ENCODE assay signal across 1 cellular context in genomic region chr3:153029350-153029749, GRCh38.
TF ChIP-seq lines count a peak whose summit lies in the region.

No MANE protein-coding gene starts in this region.

TF ChIP-seq in K562, 482 proteins besides CTCF, POLR2A, EP300 and RAD21 (continued from another document):
- no peak for TF ChIP-seq MAFF (IDR thresholded peaks at IDR 0.05; ENCODE audit: low read length)
- peak; percentile 95 for TF ChIP-seq NFIC (IDR thresholded peaks at IDR 0.05)
- TF ChIP-seq ZBTB7A (IDR thresholded peaks at IDR 0.05; ENCODE audit: borderline replicate concordance, control insufficient read depth, low read depth, low read length) = no peak
- TF ChIP-seq MIER1 (IDR thresholded peaks at IDR 0.05; ENCODE audit: low read depth) = no peak
- no peak for TF ChIP-seq RBM22 (IDR thresholded peaks at IDR 0.05; ENCODE audit: low read depth, low read length, poor library complexity, severe bottlenecking)
- TF ChIP-seq RFX7 (CRISPR knock-in tag; IDR thresholded peaks at IDR 0.05) = no peak
- TF ChIP-seq FOXK2 (conservative IDR thresholded peaks at IDR 0.05 in 1 of 2, IDR thresholded peaks at IDR 0.05 in 1 of 2; ENCODE audit: low read depth in 2 of 2) = 0 out of 4 replicates have a peak, but pooled peaks of 1 of the 2 experiments have one; percentile 16
- no peak for TF ChIP-seq BMI1 (IDR thresholded peaks at IDR 0.05; ENCODE audit: low read length)
- TF ChIP-seq RBM15 (IDR thresholded peaks at IDR 0.05; ENCODE audit: insufficient read depth, low read length) = no peak
- TF ChIP-seq ZBTB33 (CRISPR knock-in tag; IDR thresholded peaks at IDR 0.05) = no peak
- TF ChIP-seq GATAD2B (IDR thresholded peaks at IDR 0.05; ENCODE audit: borderline replicate concordance) = no peak
- no peak for TF ChIP-seq TGIF2 (CRISPR knock-in tag; IDR thresholded peaks at IDR 0.05)
- no peak for TF ChIP-seq SNIP1 (IDR thresholded peaks at IDR 0.05; ENCODE audit: low read depth)
- no peak for TF ChIP-seq ZNF253 (CRISPR knock-in tag; conservative IDR thresholded peaks at IDR 0.05)
- TF ChIP-seq TFAP4 (CRISPR knock-in tag; IDR thresholded peaks at IDR 0.05; ENCODE audit: borderline replicate concordance) = peak; percentile 70
- TF ChIP-seq PRDM10 (IDR thresholded peaks at IDR 0.05; ENCODE audit: partially characterized antibody) = peak; percentile 56
- TF ChIP-seq ESRRB (CRISPR knock-in tag; IDR thresholded peaks at IDR 0.05; ENCODE audit: borderline replicate concordance) = no peak
- TF ChIP-seq NCOR1 (IDR thresholded peaks at IDR 0.05) = peak; percentile 80
- TF ChIP-seq RUNX1 (IDR thresholded peaks at IDR 0.05; ENCODE audit: low read depth) = no peak
- no peak for TF ChIP-seq SOX6 (IDR thresholded peaks at IDR 0.05)
- no peak for TF ChIP-seq ZNF449 (CRISPR knock-in tag; IDR thresholded peaks at IDR 0.05)
- no peak for TF ChIP-seq ZNF143 (CRISPR knock-in tag; IDR thresholded peaks at IDR 0.05)
- TF ChIP-seq MTA2 (IDR thresholded peaks at IDR 0.05; ENCODE audit: low read depth) = peak; percentile 48
- no peak for TF ChIP-seq TAF1 (IDR thresholded peaks at IDR 0.05; ENCODE audit: control insufficient read depth, extremely low read depth, insufficient read depth, low read length, severe bottlenecking)
- peak in 1 of 2 experiments; percentile 35; a peak in 1 of 3 replicates for TF ChIP-seq CBX3 (IDR thresholded peaks at IDR 0.05; ENCODE audit: borderline replicate concordance in 1 of 2, low read length in 2 of 2)
- peak; percentile 35; the same call in 1 of the 2 replicates for TF ChIP-seq CREB1 (IDR thresholded peaks at IDR 0.05)
- no peak for TF ChIP-seq CREB1 (CRISPR knock-in tag; IDR thresholded peaks at IDR 0.05)
- no peak for TF ChIP-seq KLF10 (CRISPR knock-in tag; IDR thresholded peaks at IDR 0.05)
- 0 out of 2 replicates have a peak, but pooled peaks have one; percentile 15 for TF ChIP-seq TEAD2 (tag; IDR thresholded peaks at IDR 0.05)
- TF ChIP-seq DPF2 (IDR thresholded peaks at IDR 0.05) = peak; percentile 71
- TF ChIP-seq THAP7 (CRISPR knock-in tag; IDR thresholded peaks at IDR 0.05) = no peak
- no peak for TF ChIP-seq SIN3A (IDR thresholded peaks at IDR 0.05; ENCODE audit: borderline replicate concordance in 2 of 2, control insufficient read depth in 1 of 2, low read depth in 2 of 2, low read length in 2 of 2)
- 0 out of 4 replicates have a peak, but pooled peaks of 1 of the 2 experiments have one; percentile 9 for TF ChIP-seq KDM1A (IDR thresholded peaks at IDR 0.05)
- no peak for TF ChIP-seq CBX2 (IDR thresholded peaks at IDR 0.05; ENCODE audit: insufficient read depth, low read length, poor library complexity, severe bottlenecking)
- TF ChIP-seq ZBTB12 (CRISPR knock-in tag; IDR thresholded peaks at IDR 0.05) = no peak
- peak; percentile 94 for TF ChIP-seq CBFA2T3 (IDR thresholded peaks at IDR 0.05)
- TF ChIP-seq RBFOX2 (IDR thresholded peaks at IDR 0.05; ENCODE audit: low read depth, low read length) = no peak
- no peak for TF ChIP-seq FOXO4 (CRISPR knock-in tag; IDR thresholded peaks at IDR 0.05)
- TF ChIP-seq TAF9B (IDR thresholded peaks at IDR 0.05; ENCODE audit: partially characterized antibody) = peak; percentile 86
- TF ChIP-seq ARNT (IDR thresholded peaks at IDR 0.05) = no peak
- TF ChIP-seq CBX5 (IDR thresholded peaks at IDR 0.05; ENCODE audit: borderline replicate concordance, low read depth) = no peak
- no peak for TF ChIP-seq CXXC5 (CRISPR knock-in tag; IDR thresholded peaks at IDR 0.05)
- TF ChIP-seq U2AF2 (optimal IDR thresholded peaks at IDR 0.05; ENCODE audit: low read depth, low read length) = no peak
- no peak for TF ChIP-seq KHSRP (IDR thresholded peaks at IDR 0.05)
- TF ChIP-seq SMC3 (conservative IDR thresholded peaks at IDR 0.05; ENCODE audit: insufficient read depth, low read depth, low read length) = no peak
- peak; percentile 67 for TF ChIP-seq TCF3 (CRISPR knock-in tag; IDR thresholded peaks at IDR 0.05)
- peak; percentile 93 for TF ChIP-seq EGR1 (conservative IDR thresholded peaks at IDR 0.05)
- no peak for TF ChIP-seq ZNF354B (CRISPR knock-in tag; IDR thresholded peaks at IDR 0.05)
